ENCODE assay signal across 11 cellular contexts in the genomic region with DNA sequence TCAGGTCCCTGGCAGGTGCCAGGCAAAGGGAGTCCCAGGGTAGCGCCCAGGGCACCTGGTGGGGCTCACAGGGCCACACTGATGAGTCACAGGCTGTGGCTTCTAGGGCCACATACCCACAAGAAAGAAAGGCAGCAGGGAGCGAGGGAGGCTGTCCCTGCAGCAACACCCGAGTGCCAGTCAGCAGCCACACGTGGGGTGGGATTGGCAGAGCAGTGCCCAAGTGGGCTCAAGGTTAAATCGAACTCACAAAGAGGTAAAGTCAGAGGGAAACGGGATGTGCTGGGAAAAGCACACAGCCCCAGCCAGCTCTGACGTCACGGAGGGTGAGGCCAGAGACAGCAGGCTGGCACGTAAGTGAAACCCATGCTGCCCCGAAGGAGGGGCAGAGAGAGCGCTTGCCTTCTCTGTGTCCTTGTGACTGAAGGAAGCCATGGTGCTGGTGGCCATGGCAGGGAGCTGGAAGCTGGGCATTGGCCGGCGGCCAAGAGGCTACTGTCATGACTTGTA. TPM values are rescaled to one million over a fixed set of nuclear protein-coding genes. Genes with fewer than 3 reads are reported as not detected.
DNase-seq lines count a peak whose midpoint lies in the region.
"Had no signal": no experiment of that assay in that cellular context is flagged by ENCODE, and none has a peak within 500 bp of the region (broad histone marks: within the 10 kb centered on the region; RNA-seq: fewer than 3 reads in every experiment).

No MANE protein-coding gene starts in this region.

- H3K27ac ChIP-seq in mesendoderm (ENCODE audit: low read depth, low read length), result no peak overlapping the region

- no peaks in the 10 kb centered on the region for H3K36me3 ChIP-seq in mesendoderm (ENCODE audit: control insufficient read depth, insufficient read depth, low read length)

- no peaks in the 10 kb centered on the region for H3K79me2 ChIP-seq in mesendoderm (ENCODE audit: control insufficient read depth, insufficient read depth, low read length)

- no peak overlapping the region for H3K9ac ChIP-seq in mesendoderm (ENCODE audit: low read length)

- H3K18ac ChIP-seq in mesendoderm (ENCODE audit: low read length), result no peak overlapping the region

- WGBS in mesendoderm (ENCODE audit: extremely low coverage, insufficient coverage, low lambda C conversion rate), result no CpG with 5 or more reads among the region's 13 CpGs

- H4K5ac ChIP-seq in mesendoderm (ENCODE audit: low read length), result no peak overlapping the region

- H2BK15ac ChIP-seq in mesendoderm (replicated peaks; ENCODE audit: low read depth), result no peak overlapping the region

- no peak overlapping the region for H3K4ac ChIP-seq in mesendoderm (ENCODE audit: low read depth, low read length)

- H3K4me1 ChIP-seq in mesendoderm (ENCODE audit: control insufficient read depth, low read depth, low read length), result no peaks in the 10 kb centered on the region

- H2AK5ac ChIP-seq in mesendoderm (ENCODE audit: low read length), result no peak overlapping the region

- no peak overlapping the region for H3K23ac ChIP-seq in mesendoderm (ENCODE audit: low read length)

- no peaks in the 10 kb centered on the region for H3K27me3 ChIP-seq in mesendoderm (ENCODE audit: insufficient read depth, low read length, poor library complexity)

- H2BK120ac ChIP-seq in mesendoderm (ENCODE audit: low read depth, low read length), result no peak overlapping the region

- H2BK5ac ChIP-seq in mesendoderm (ENCODE audit: low read length), result no peak overlapping the region

- no peak overlapping the region for H3K4me2 ChIP-seq in mesendoderm (ENCODE audit: low read length)

- DNase-seq in 8988T (peak; percentile 84), LHCN-M2 (ENCODE audit: low read depth) (peak; percentile 37), cerebellar cortex (ENCODE audit: low spot score) (peak; percentile 11), midbrain (lab: John Stamatoyannopoulos, UW) (peak; percentile 82), NCI-H2227 (lab: John Stamatoyannopoulos, UW; ENCODE audit: unreplicated experiment) (no peak), NOMO-1 treated with DMSO at 0.1 percent for 48 hours (lab: John Stamatoyannopoulos, UW; ENCODE audit: unreplicated experiment) (no peak), mesendoderm (no peak)
- no peak for DNase-seq in activated CD4-positive, alpha-beta T cell treated with anti-CD3 and anti-CD28 coated beads, Interleukin-2, amount 50 U/mL, for 1 hour
- DNase-seq: activated gamma-delta T cell, AML-193, NCI-H510A had no signal

- no peaks in the 10 kb centered on the region for H3K79me1 ChIP-seq in mesendoderm (ENCODE audit: low read length)

- H3K4me3 ChIP-seq in mesendoderm (ENCODE audit: low read length), result no peak overlapping the region

- H3K56ac ChIP-seq in mesendoderm (ENCODE audit: low read length), result no peak overlapping the region

- no peak overlapping the region for H4K8ac ChIP-seq in mesendoderm (ENCODE audit: low read depth, low read length)

RNA-seq across cellular contexts. Expression of a gene that starts 33.8 kb away (rescaled TPM):
- 0.06 TPM in 1 of 2 replicates, not detected in the other for total RNA-seq in LHCN-M2 (2014; rRNA removed)
- not detected for polyA plus RNA-seq in LHCN-M2 (2012)
- 0.94 TPM for polyA plus RNA-seq in mesendoderm (2013, experiment 1 of 2)
- 1.0 TPM for polyA plus RNA-seq in mesendoderm (2013, experiment 2 of 2)

RNA-seq across cellular contexts. Expression of a gene that starts 40.2 kb away (rescaled TPM):
- 9.4 and 10.4 TPM in 2 replicates for total RNA-seq in LHCN-M2 (2014; rRNA removed)
- polyA plus RNA-seq in LHCN-M2 (2012), result 4.1 TPM
- 0.98 TPM for polyA plus RNA-seq in mesendoderm (2013, experiment 1 of 2)
- 1.1 TPM for polyA plus RNA-seq in mesendoderm (2013, experiment 2 of 2)

Comparison
In these comparisons a context has a peak if more than half of its experiments do, and no peak if none do; other contexts are left out.
1. DNase-seq: peak in 8988T (single experiment), LHCN-M2 (single experiment), cerebellar cortex (single experiment) and midbrain (single experiment); none in NCI-H2227 (single experiment), NOMO-1 treated with DMSO at 0.1 percent for 48 hours (single experiment), mesendoderm (single experiment) and activated CD4-positive, alpha-beta T cell treated with anti-CD3 and anti-CD28 coated beads, Interleukin-2, amount 50 U/mL, for 1 hour (single experiment).